1 cellular context compared by ENCODE assay signal in the genomic region with DNA sequence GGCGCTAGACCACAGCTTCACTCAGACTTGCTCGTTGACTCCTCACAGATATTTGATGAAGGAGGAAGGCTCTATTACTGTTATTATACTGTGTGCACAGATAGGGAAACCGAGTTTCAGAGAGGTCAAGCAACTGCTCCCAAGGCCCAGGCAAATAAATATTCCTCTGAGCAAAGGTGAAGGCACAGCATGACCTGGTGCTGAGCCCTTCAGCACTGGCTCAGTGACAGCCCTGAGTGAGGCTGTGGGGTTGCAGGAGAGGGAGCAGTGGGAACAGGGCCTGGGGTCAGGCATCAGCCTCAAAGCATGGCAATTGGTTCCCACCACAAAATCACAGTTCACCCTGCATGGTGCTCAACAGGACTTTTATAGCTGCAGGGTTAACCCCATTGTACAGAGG.
TF ChIP-seq lines count a peak whose summit lies in the region.

No MANE protein-coding gene starts in this region.

TF ChIP-seq in GM12878, 131 proteins besides CTCF, POLR2A, EP300 and RAD21:
- TF ChIP-seq, protein P1, sequence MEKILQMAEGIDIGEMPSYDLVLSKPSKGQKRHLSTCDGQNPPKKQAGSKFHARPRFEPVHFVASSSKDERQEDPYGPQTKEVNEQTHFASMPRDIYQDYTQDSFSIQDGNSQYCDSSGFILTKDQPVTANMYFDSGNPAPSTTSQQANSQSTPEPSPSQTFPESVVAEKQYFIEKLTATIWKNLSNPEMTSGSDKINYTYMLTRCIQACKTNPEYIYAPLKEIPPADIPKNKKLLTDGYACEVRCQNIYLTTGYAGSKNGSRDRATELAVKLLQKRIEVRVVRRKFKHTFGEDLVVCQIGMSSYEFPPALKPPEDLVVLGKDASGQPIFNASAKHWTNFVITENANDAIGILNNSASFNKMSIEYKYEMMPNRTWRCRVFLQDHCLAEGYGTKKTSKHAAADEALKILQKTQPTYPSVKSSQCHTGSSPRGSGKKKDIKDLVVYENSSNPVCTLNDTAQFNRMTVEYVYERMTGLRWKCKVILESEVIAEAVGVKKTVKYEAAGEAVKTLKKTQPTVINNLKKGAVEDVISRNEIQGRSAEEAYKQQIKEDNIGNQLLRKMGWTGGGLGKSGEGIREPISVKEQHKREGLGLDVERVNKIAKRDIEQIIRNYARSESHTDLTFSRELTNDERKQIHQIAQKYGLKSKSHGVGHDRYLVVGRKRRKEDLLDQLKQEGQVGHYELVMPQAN (conservative IDR thresholded peaks at IDR 0.05), result no peak
- TF ChIP-seq SMAD1 (IDR thresholded peaks at IDR 0.05; ENCODE audit: low read depth, partially characterized antibody) (no peak), PAX5 (IDR thresholded peaks at IDR 0.05; ENCODE audit: borderline replicate concordance, low read depth, low read length) (no peak), TCF7 (IDR thresholded peaks at IDR 0.05; ENCODE audit: borderline replicate concordance) (no peak), MXI1 (IDR thresholded peaks at IDR 0.05; ENCODE audit: low read depth, low read length) (no peak), POU2F2 (IDR thresholded peaks at IDR 0.05; ENCODE audit: borderline replicate concordance, low read depth, low read length) (no peak), PML (IDR thresholded peaks at IDR 0.05; ENCODE audit: low read length) (no peak)
- TF ChIP-seq, protein P2, sequence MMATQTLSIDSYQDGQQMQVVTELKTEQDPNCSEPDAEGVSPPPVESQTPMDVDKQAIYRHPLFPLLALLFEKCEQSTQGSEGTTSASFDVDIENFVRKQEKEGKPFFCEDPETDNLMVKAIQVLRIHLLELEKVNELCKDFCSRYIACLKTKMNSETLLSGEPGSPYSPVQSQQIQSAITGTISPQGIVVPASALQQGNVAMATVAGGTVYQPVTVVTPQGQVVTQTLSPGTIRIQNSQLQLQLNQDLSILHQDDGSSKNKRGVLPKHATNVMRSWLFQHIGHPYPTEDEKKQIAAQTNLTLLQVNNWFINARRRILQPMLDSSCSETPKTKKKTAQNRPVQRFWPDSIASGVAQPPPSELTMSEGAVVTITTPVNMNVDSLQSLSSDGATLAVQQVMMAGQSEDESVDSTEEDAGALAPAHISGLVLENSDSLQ (IDR thresholded peaks at IDR 0.05), result no peak
- TF ChIP-seq, protein P3, sequence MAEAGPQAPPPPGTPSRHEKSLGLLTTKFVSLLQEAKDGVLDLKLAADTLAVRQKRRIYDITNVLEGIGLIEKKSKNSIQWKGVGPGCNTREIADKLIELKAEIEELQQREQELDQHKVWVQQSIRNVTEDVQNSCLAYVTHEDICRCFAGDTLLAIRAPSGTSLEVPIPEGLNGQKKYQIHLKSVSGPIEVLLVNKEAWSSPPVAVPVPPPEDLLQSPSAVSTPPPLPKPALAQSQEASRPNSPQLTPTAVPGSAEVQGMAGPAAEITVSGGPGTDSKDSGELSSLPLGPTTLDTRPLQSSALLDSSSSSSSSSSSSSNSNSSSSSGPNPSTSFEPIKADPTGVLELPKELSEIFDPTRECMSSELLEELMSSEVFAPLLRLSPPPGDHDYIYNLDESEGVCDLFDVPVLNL (IDR thresholded peaks at IDR 0.05; ENCODE audit: low read depth, low read length), result no peak
- TF ChIP-seq, protein P4, sequence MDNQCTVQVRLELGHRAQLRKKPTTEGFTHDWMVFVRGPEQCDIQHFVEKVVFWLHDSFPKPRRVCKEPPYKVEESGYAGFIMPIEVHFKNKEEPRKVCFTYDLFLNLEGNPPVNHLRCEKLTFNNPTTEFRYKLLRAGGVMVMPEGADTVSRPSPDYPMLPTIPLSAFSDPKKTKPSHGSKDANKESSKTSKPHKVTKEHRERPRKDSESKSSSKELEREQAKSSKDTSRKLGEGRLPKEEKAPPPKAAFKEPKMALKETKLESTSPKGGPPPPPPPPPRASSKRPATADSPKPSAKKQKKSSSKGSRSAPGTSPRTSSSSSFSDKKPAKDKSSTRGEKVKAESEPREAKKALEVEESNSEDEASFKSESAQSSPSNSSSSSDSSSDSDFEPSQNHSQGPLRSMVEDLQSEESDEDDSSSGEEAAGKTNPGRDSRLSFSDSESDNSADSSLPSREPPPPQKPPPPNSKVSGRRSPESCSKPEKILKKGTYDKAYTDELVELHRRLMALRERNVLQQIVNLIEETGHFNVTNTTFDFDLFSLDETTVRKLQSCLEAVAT (IDR thresholded peaks at IDR 0.05), result no peak
